Comparison of ENCODE assay signal across 14 cellular contexts in the genomic region with DNA sequence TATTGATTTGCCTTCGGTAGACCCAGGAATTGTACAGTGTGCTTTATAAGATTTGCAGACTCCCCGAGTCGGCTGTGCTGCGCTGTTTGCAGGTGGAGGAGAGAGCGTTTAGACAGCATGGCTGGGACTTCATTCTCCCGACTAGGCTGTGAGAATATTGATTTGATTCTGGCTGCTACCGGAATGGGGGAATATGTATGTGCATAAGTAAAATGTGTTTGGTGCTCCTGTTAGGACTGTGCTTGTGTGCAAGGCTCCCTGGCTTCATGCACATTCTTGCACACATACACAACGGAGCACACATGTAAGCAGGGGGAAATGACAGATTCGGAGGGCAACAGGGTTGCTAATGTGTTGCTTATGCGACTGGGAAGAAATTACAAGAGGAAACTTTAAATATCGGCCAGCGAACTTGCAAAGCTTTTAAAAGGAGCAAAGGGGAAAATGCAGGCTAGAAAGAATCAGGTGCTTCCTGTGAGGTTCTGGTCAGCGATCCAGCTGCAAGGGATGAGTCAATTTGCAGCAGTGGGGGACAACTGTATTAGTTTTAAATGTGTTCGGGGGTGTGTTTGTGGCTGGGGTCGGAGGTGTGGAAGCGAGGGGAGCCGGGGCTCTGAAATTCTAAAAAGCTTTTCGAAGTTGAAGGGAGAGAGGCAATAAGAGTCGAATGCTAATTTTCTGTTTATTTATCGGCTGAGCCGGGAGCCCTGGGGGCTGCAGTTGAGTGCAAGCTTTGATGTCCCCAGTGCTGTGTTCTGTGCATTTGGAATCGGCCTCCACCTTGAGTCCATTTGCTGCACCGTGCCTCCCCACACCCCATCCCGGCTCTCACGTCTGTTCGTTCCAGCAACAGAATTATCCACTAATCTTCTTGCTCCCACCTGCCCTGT. TPM values are rescaled to one million over a fixed set of nuclear protein-coding genes. Genes with fewer than 3 reads are reported as not detected.
A peak's percentile ranks its signal among the peaks of the same experiment; 100 is the strongest.
DNase-seq lines count a peak whose midpoint lies in the region; ATAC-seq, FAIRE-seq and TF ChIP-seq lines count a peak whose summit lies in the region.
"Had no signal": no experiment of that assay in that cellular context is flagged by ENCODE, and none has a peak within 500 bp of the region (broad histone marks: within the 10 kb centered on the region; RNA-seq: fewer than 3 reads in every experiment).

No MANE protein-coding gene starts in this region.

- H3K27ac Mint-ChIP-seq in activated naive CD8-positive, alpha-beta T cell treated with anti-CD3 and anti-CD28 coated beads, Interleukin-2, amount 50 U/mL, for 24 hours, result no peak overlapping the region

- no peak overlapping the region for H2AFZ ChIP-seq in GM12878 (ENCODE audit: control insufficient read depth, low read depth, low read length)
- H2AFZ ChIP-seq in HepG2 (ENCODE audit: low read length), result no peak overlapping the region
- H2AFZ ChIP-seq: PC-9 had no signal

- H4K20me1 ChIP-seq in GM12878 (ENCODE audit: control insufficient read depth, insufficient read depth) (no peaks in the 10 kb centered on the region), HepG2 (ENCODE audit: insufficient read depth, low read length) (no peaks in the 10 kb centered on the region)

- H3K4me2 ChIP-seq in GM12878 (ENCODE audit: control insufficient read depth, insufficient read depth) (no peak overlapping the region), HepG2 (ENCODE audit: low read depth, low read length) (no peak overlapping the region)
- H3K4me2 ChIP-seq: PC-9 had no signal

- H3K36me3 Mint-ChIP-seq in activated naive CD8-positive, alpha-beta T cell treated with anti-CD3 and anti-CD28 coated beads, Interleukin-2, amount 50 U/mL, for 24 hours (ENCODE audit: low read depth), result no peaks in the 10 kb centered on the region

- FAIRE-seq in GM12878 (lab: Jason Lieb, UNC) (no peak), HepG2 (lab: Jason Lieb, UNC) (no peak)

- peak; percentile 25 for DNase-seq in NCI-H1105 (lab: John Stamatoyannopoulos, UW)
- DNase-seq in GM12878 (ENCODE audit: low read depth, low spot score), result no peak
- no peak for DNase-seq in HepG2 (ENCODE audit: low spot score)
- DNase-seq in activated naive CD8-positive, alpha-beta T cell treated with anti-CD3 and anti-CD28 coated beads, Interleukin-2, amount 50 U/mL, for 24 hours, result no peak
- DNase-seq: activated CD4-positive, alpha-beta T cell treated with anti-CD3 and anti-CD28 coated beads, Interleukin-2, amount 50 U/mL, for 48 hours; NCI-H2029; PC-9 had no signal

- H3K79me2 ChIP-seq in GM12878 (ENCODE audit: control insufficient read depth, insufficient read depth, low read length) (no peaks in the 10 kb centered on the region), HepG2 (ENCODE audit: insufficient read depth, low read length) (no peaks in the 10 kb centered on the region)

- TF ChIP-seq CTCF in GM12878 (IDR thresholded peaks at IDR 0.05 in 2 of 3, conservative IDR thresholded peaks at IDR 0.05 in 1 of 3; ENCODE audit: control insufficient read depth in 2 of 3, extremely low read depth in 1 of 3, insufficient read depth in 1 of 3, low read depth in 3 of 3, low read length in 3 of 3), result no peak
- no peak for TF ChIP-seq CTCF in HepG2 (CRISPR knock-in tag; IDR thresholded peaks at IDR 0.05)

- H3K27me3 ChIP-seq in GM12878 (replicated peaks in 1 of 2; ENCODE audit: control insufficient read depth in 2 of 2, insufficient read depth in 2 of 2, low read length in 1 of 2), result peaks cover 6 to 13% of the 10 kb centered on the region in 2 experiments
- H3K27me3 ChIP-seq in HepG2 (ENCODE audit: control insufficient read depth in 1 of 2, insufficient read depth in 2 of 2, low read length in 2 of 2), result peaks cover 1 to 31% of the 10 kb centered on the region in 2 experiments; a peak in 4 of 5 replicates
- H3K27me3 ChIP-seq in subcutaneous abdominal adipose tissue (ENCODE audit: control insufficient read depth in 5 of 5, insufficient read depth in 4 of 5, low read length in 5 of 5), result peaks cover 0 to 13% (median 0%) of the 10 kb centered on the region in 5 donors

- CTCF ChIA-PET in GM12878 (lab: Yijun Ruan, JAX) (no interaction called here), HepG2 (lab: Yijun Ruan, JAX; ENCODE audit: low intra/inter-chr PET ratio, low total read pairs) (no interaction called here)

- peaks cover 7% of the 10 kb centered on the region for H3K9me3 Mint-ChIP-seq in activated naive CD8-positive, alpha-beta T cell treated with anti-CD3 and anti-CD28 coated beads, Interleukin-2, amount 50 U/mL, for 24 hours

- no peak overlapping the region for H3K27ac ChIP-seq in GM12878 (ENCODE audit: control insufficient read depth, insufficient read depth)
- H3K27ac ChIP-seq in HepG2 (ENCODE audit: extremely low read length, insufficient read depth, low read length), result no peak overlapping the region
- H3K27ac ChIP-seq in subcutaneous abdominal adipose tissue (ENCODE audit: low read depth, low read length), result peak overlapping the region; percentile 32
- H3K27ac ChIP-seq: PC-9, prostate gland, thoracic aorta had no signal

- no peaks in the 10 kb centered on the region for H3K4me1 Mint-ChIP-seq in activated naive CD8-positive, alpha-beta T cell treated with anti-CD3 and anti-CD28 coated beads, Interleukin-2, amount 50 U/mL, for 24 hours

- H3K4me1 ChIP-seq in GM12878 (ENCODE audit: control insufficient read depth, insufficient read depth, low read length), result no peaks in the 10 kb centered on the region
- H3K4me1 ChIP-seq in HepG2 (ENCODE audit: insufficient read depth, low read length), result no peaks in the 10 kb centered on the region
- peaks cover 3 to 41% (median 37%) of the 10 kb centered on the region in 5 donors for H3K4me1 ChIP-seq in subcutaneous abdominal adipose tissue (ENCODE audit: control insufficient read depth in 5 of 5, insufficient read depth in 5 of 5, low read length in 5 of 5)
- H3K4me1 ChIP-seq: prostate gland had no signal

- intact Hi-C loops in GM12878 (cut with micrococcal nuclease; ENCODE audit: unreplicated experiment), result no loop called here
- intact Hi-C loops in HepG2 (cut with micrococcal nuclease; ENCODE audit: unreplicated experiment), result no loop called here

- no peak overlapping the region for H3K4me3 Mint-ChIP-seq in activated naive CD8-positive, alpha-beta T cell treated with anti-CD3 and anti-CD28 coated beads, Interleukin-2, amount 50 U/mL, for 24 hours

- ATAC-seq in GM12878, result no peak
- ATAC-seq in HepG2, result no peak
- ATAC-seq in activated naive CD8-positive, alpha-beta T cell treated with anti-CD3 and anti-CD28 coated beads, Interleukin-2, amount 50 U/mL, for 24 hours, result no peak
- no peak for ATAC-seq in HG03442 (IDR thresholded peaks at IDR 0.05; ENCODE audit: unreplicated experiment)
- no peak for ATAC-seq in GM18873 (IDR thresholded peaks at IDR 0.05; ENCODE audit: low FRiP score, unreplicated experiment)
- no peak for ATAC-seq in HG03469 (IDR thresholded peaks at IDR 0.05; ENCODE audit: unreplicated experiment)

- in situ Hi-C loops in GM12878 (cut with MboI) (no loop called here), HepG2 (cut with HindIII; ENCODE audit: extremely low pct_ligation_motif_present, low pct_unique_long_range_greater_than_20kb) (no loop called here)

- no peaks in the 10 kb centered on the region for H3K9me3 ChIP-seq in GM12878 (replicated peaks; ENCODE audit: control insufficient read depth, insufficient read depth, low read length)
- no peaks in the 10 kb centered on the region for H3K9me3 ChIP-seq in HepG2 (ENCODE audit: low read length)
- no peaks in the 10 kb centered on the region for H3K9me3 ChIP-seq in subcutaneous abdominal adipose tissue (ENCODE audit: control insufficient read depth in 5 of 5, low read length in 5 of 5)
- H3K9me3 ChIP-seq: prostate gland, thoracic aorta had no signal

- no peak for TF ChIP-seq POLR2A in GM12878 (IDR thresholded peaks at IDR 0.05; ENCODE audit: low read depth, low read length)
- TF ChIP-seq POLR2A in HepG2 (IDR thresholded peaks at IDR 0.05; ENCODE audit: insufficient read depth in 1 of 2, low read depth in 2 of 2, low read length in 2 of 2), result no peak

- H3K36me3 ChIP-seq in GM12878 (ENCODE audit: control insufficient read depth in 2 of 2, insufficient read depth in 2 of 2, low read length in 1 of 2) (no peaks in the 10 kb centered on the region), HepG2 (replicated peaks in 1 of 2; ENCODE audit: control insufficient read depth in 1 of 2, insufficient read depth in 2 of 2, low read length in 2 of 2) (no peaks in the 10 kb centered on the region), subcutaneous abdominal adipose tissue (ENCODE audit: control insufficient read depth in 5 of 5, insufficient read depth in 5 of 5, low read length in 5 of 5) (no peaks in the 10 kb centered on the region)
- H3K36me3 ChIP-seq: prostate gland, thoracic aorta had no signal

- H3K9ac ChIP-seq in GM12878 (ENCODE audit: control insufficient read depth, insufficient read depth, low read length) (no peak overlapping the region), HepG2 (ENCODE audit: insufficient read depth, low read depth, low read length) (no peak overlapping the region), subcutaneous abdominal adipose tissue (ENCODE audit: low read length in 5 of 5) (peak overlapping the region in 4 of 5 donors; percentile 36 to 61 (median 50))

- peaks cover 3% of the 10 kb centered on the region for H3K27me3 Mint-ChIP-seq in activated naive CD8-positive, alpha-beta T cell treated with anti-CD3 and anti-CD28 coated beads, Interleukin-2, amount 50 U/mL, for 24 hours

- BruUV-seq in GM12878 (replicated peaks; lab: Mats Ljungman, UMichigan) (no TSS peak), HepG2 (replicated peaks; lab: Mats Ljungman, UMichigan) (no TSS peak)

- TF ChIP-seq EP300 in GM12878 (IDR thresholded peaks at IDR 0.05; ENCODE audit: borderline replicate concordance in 1 of 2, control insufficient read depth in 1 of 2, low read depth in 2 of 2, low read length in 2 of 2) (no peak), HepG2 (IDR thresholded peaks at IDR 0.05; ENCODE audit: low read depth in 2 of 2, low read length in 2 of 2) (no peak), HepG2 (CRISPR knock-in tag; IDR thresholded peaks at IDR 0.05; ENCODE audit: borderline replicate concordance) (no peak)

- no peak for TF ChIP-seq RAD21 in GM12878 (IDR thresholded peaks at IDR 0.05; ENCODE audit: insufficient read depth, low read depth, low read length)
- no peak for TF ChIP-seq RAD21 in HepG2 (CRISPR knock-in tag; IDR thresholded peaks at IDR 0.05)

- POLR2A ChIA-PET in GM12878 (lab: Charles Lee), result no interaction called here
- POLR2A ChIA-PET in HepG2 (lab: Yijun Ruan, JAX), result no interaction called here

- H3K4me3 ChIP-seq in GM12878, result no peak overlapping the region
- H3K4me3 ChIP-seq in HepG2 (replicated peaks in 1 of 3; ENCODE audit: insufficient read depth in 1 of 3, low read depth in 2 of 3, low read length in 3 of 3), result no peak overlapping the region
- peak overlapping the region; percentile 53 to 93 (median 74) for H3K4me3 ChIP-seq in subcutaneous abdominal adipose tissue (ENCODE audit: low read depth in 1 of 5, low read length in 5 of 5)
- H3K4me3 ChIP-seq: PC-9, prostate gland, thoracic aorta had no signal

- RAD21 ChIA-PET in GM12878 (lab: Charles Lee; ENCODE audit: unreplicated experiment), result no interaction called here

- SMC1A ChIA-PET in GM12878 (lab: Charles Lee; ENCODE audit: uncharacterized antibody, unreplicated experiment), result no interaction called here

- 11% methylated on average over 26 of the region's 26 CpGs for WGBS in GM12878 (ENCODE audit: insufficient coverage, insufficient replicate concordance, low lambda C conversion rate, missing lambda C conversion rate)
- 20% methylated on average over 22 of the region's 26 CpGs for WGBS in HepG2 (ENCODE audit: low lambda C conversion rate)

RNA-seq across cellular contexts. Expression of a gene that starts 0.7 kb away (rescaled TPM):
- total RNA-seq in GM12878 (2013; cell fraction: nucleolus; rRNA removed), result not detected in 2 replicates
- total RNA-seq in GM12878 (2014; rRNA removed), result not detected in 2 replicates
- not detected in 2 replicates for total RNA-seq in GM12878 (2014; rRNA removed; fragmentation: Illumina TruSeq; extraction: Trizol)
- total RNA-seq in GM12878 (2021), result not detected in 2 replicates
- not detected for polyA plus RNA-seq in GM12878 (2011; ENCODE audit: low read depth)
- not detected in 2 replicates for polyA plus RNA-seq in GM12878 (2011; rRNA removed)
- polyA plus RNA-seq in GM12878 (2011; cell fraction: cytosol; rRNA removed), result not detected in 2 replicates
- polyA plus RNA-seq in GM12878 (2011; cell fraction: nucleus; rRNA removed), result not detected in 2 replicates
- not detected in 2 replicates for polyA plus RNA-seq in GM12878 (2012)
- not detected in 2 replicates for polyA plus RNA-seq in GM12878 (2014; fragmentation: Illumina TruSeq; extraction: Trizol)
- not detected for polyA plus RNA-seq in GM12878 (2014; fragmentation: Nextera tagmentation; extraction: Ambion mirVana)
- polyA plus RNA-seq in GM12878 (2014; rRNA removed), result not detected in 2 replicates
- polyA plus RNA-seq in GM12878 (2016; fragmentation: Nextera tagmentation; extraction: Ambion mirVana), result not detected
- polyA minus RNA-seq in GM12878 (2011; rRNA and poly(A)+ RNA removed), result not detected in 2 replicates
- polyA minus RNA-seq in GM12878 (2011; cell fraction: cytosol; rRNA and poly(A)+ RNA removed), result not detected in 2 replicates
- polyA minus RNA-seq in GM12878 (2011; cell fraction: nucleus; rRNA and poly(A)+ RNA removed), result not detected in 2 replicates
- not detected in 2 replicates for total RNA-seq in HepG2 (2016; rRNA removed; fragmentation: Illumina TruSeq; extraction: Trizol)
- not detected in 2 replicates for total RNA-seq in HepG2 (2016; cell fraction: cytosol; rRNA removed; fragmentation: Illumina TruSeq; extraction: Trizol; ENCODE audit: low read depth)
- total RNA-seq in HepG2 (2016; cell fraction: insoluble cytoplasmic fraction; rRNA removed; fragmentation: Illumina TruSeq; extraction: Trizol), result not detected in 2 replicates
- total RNA-seq in HepG2 (2016; cell fraction: membrane; rRNA removed; fragmentation: Illumina TruSeq; extraction: Trizol), result not detected in 2 replicates
- not detected in 2 replicates for total RNA-seq in HepG2 (2016; cell fraction: nucleus; rRNA removed; fragmentation: Illumina TruSeq; extraction: Trizol)
- polyA plus RNA-seq in HepG2 (2011; rRNA removed), result not detected in 2 replicates
- polyA plus RNA-seq in HepG2 (2011; cell fraction: cytosol; rRNA removed), result not detected in 2 replicates
- polyA plus RNA-seq in HepG2 (2011; cell fraction: nucleus; rRNA removed), result not detected in 2 replicates
- not detected in 2 replicates for polyA plus RNA-seq in HepG2 (2012)
- polyA plus RNA-seq in HepG2 (2016; cell fraction: cytosol; fragmentation: Illumina TruSeq; extraction: Trizol; ENCODE audit: low read depth), result not detected in 2 replicates
- not detected in 2 replicates for polyA plus RNA-seq in HepG2 (2016; cell fraction: insoluble cytoplasmic fraction; fragmentation: Illumina TruSeq; extraction: Trizol; ENCODE audit: low read depth)
- not detected in 2 replicates for polyA plus RNA-seq in HepG2 (2016; cell fraction: membrane; fragmentation: Illumina TruSeq; extraction: Trizol; ENCODE audit: low read depth)
- polyA plus RNA-seq in HepG2 (2016; cell fraction: nucleus; fragmentation: Illumina TruSeq; extraction: Trizol; ENCODE audit: insufficient read depth, low read depth), result not detected in 2 replicates
- polyA minus RNA-seq in HepG2 (2011; rRNA and poly(A)+ RNA removed; ENCODE audit: low replicate concordance), result not detected in 2 replicates
- not detected in 2 replicates for polyA minus RNA-seq in HepG2 (2011; cell fraction: cytosol; rRNA and poly(A)+ RNA removed)
- not detected in 2 replicates for polyA minus RNA-seq in HepG2 (2011; cell fraction: nucleus; rRNA and poly(A)+ RNA removed)
- total RNA-seq: PC-9; T-helper 2 cell treated with Interferon-gamma antibody and Interleukin-4, amounts not matched to agents 100 ng/mL and 5 ng/mL, for 36 hours; thoracic aorta had no signal

Comparison
In these comparisons a context has a peak if more than half of its experiments do, and no peak if none do; other contexts are left out.
1. H3K4me3 ChIP-seq: peak in subcutaneous abdominal adipose tissue (5 of 5); none in GM12878 (single experiment) and HepG2 (0 of 3).
2. H3K9ac ChIP-seq: peak in subcutaneous abdominal adipose tissue (4 of 5); none in GM12878 (single experiment) and HepG2 (single experiment).